22 cellular contexts compared by ENCODE assay signal in the genomic region with DNA sequence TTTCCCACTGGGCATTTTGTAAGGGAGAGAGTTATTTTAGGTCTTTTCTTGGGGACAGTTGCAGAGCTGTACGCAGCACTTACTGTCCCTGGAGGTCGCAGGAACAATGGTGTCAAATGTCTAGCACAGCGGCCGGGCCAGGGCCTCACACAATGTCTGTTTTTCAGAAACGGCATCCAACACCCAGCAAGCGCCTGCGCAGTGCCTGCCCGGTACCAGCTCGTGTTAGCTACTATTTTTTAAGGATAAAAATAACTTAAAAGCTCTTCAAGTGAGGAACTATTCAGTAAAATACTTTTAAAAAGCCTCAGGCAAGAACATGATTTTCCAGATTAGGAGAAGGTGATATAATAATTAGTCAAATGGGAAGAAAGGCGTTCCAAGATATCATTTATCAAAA.
A peak's percentile ranks its signal among the peaks of the same experiment; 100 is the strongest.
DNase-seq lines count a peak whose midpoint lies in the region; ATAC-seq, FAIRE-seq and TF ChIP-seq lines count a peak whose summit lies in the region.
"Had no signal": no experiment of that assay in that cellular context is flagged by ENCODE, and none has a peak within 500 bp of the region (broad histone marks: within the 10 kb centered on the region; RNA-seq: fewer than 3 reads in every experiment).

No MANE protein-coding gene starts in this region.

- no peak overlapping the region for H3K4me2 ChIP-seq in GM12878 (ENCODE audit: control insufficient read depth, insufficient read depth)
- H3K4me2 ChIP-seq: A549 had no signal

- H3K9me3 ChIP-seq in GM12878 (replicated peaks; ENCODE audit: control insufficient read depth, insufficient read depth, low read length) (peaks cover 4% of the 10 kb centered on the region), right atrium auricular region (no peaks in the 10 kb centered on the region)
- H3K9me3 ChIP-seq: A549, stomach, vagina had no signal

- TF ChIP-seq CTCF in GM12878 (IDR thresholded peaks at IDR 0.05 in 2 of 3, conservative IDR thresholded peaks at IDR 0.05 in 1 of 3; ENCODE audit: control insufficient read depth in 2 of 3, extremely low read depth in 1 of 3, insufficient read depth in 1 of 3, low read depth in 3 of 3, low read length in 3 of 3) (no peak), right atrium auricular region (IDR thresholded peaks at IDR 0.05) (no peak), foreskin fibroblast (IDR thresholded peaks at IDR 0.05; ENCODE audit: low read depth, low read length) (no peak)

- no peak overlapping the region for H3K9ac ChIP-seq in GM12878 (ENCODE audit: control insufficient read depth, insufficient read depth, low read length)

- peaks cover 24% of the 10 kb centered on the region for H3K4me1 Mint-ChIP-seq in activated CD4-positive, alpha-beta memory T cell treated with anti-CD3 and anti-CD28 coated beads, Interleukin-2, amount 10 ng/mL, durations not matched to agents 7 days and 5 days

- H3K79me2 ChIP-seq in GM12878 (ENCODE audit: control insufficient read depth, insufficient read depth, low read length): no peaks in the 10 kb centered on the region; the same call in 1 of the 2 replicates

- RAD21 ChIA-PET in GM12878 (lab: Charles Lee; ENCODE audit: unreplicated experiment): no interaction called here

- TF ChIP-seq EP300 in GM12878 (IDR thresholded peaks at IDR 0.05; ENCODE audit: borderline replicate concordance in 1 of 2, control insufficient read depth in 1 of 2, low read depth in 2 of 2, low read length in 2 of 2): no peak

- CTCF ChIA-PET in GM12878 (lab: Yijun Ruan, JAX): interaction anchor here (0.7 to 1.6 kb wide), 2 partner anchors 12 to 38 kb away, joined by 3 read pairs; no protein-coding TSS in a partner anchor
- CTCF ChIA-PET in activated CD4-positive, alpha-beta memory T cell treated with anti-CD3 and anti-CD28 coated beads, Interleukin-2, amount 10 ng/mL, durations not matched to agents 7 days and 5 days (lab: Charles Lee): interaction anchor here (1.2 kb wide), 1 partner anchor 11 kb away, joined by 4 read pairs; no protein-coding TSS in a partner anchor

- no peak overlapping the region for H3K4me3 Mint-ChIP-seq in activated CD4-positive, alpha-beta memory T cell treated with anti-CD3 and anti-CD28 coated beads, Interleukin-2, amount 10 ng/mL, durations not matched to agents 7 days and 5 days
- H3K4me3 Mint-ChIP-seq: activated naive CD4-positive, alpha-beta T cell treated with anti-CD3 and anti-CD28 coated beads for 36 hours; brain; HFFc6 had no signal

- peak; percentile 92 for DNase-seq in Ammon's horn (ENCODE audit: low spot score)
- DNase-seq in GM12878 (ENCODE audit: low read depth, low spot score): no peak
- DNase-seq in right atrium auricular region (ENCODE audit: low spot score): no peak
- DNase-seq in nucleus accumbens (lab: John Stamatoyannopoulos, UW): peak in 54 of 56 donors; percentile 29 to 88 (median 75)
- no peak for DNase-seq in effector CD4-positive, alpha-beta T cell
- no peak for DNase-seq in activated CD4-positive, alpha-beta memory T cell treated with anti-CD3 and anti-CD28 coated beads, Interleukin-2, amount 10 ng/mL, durations not matched to agents 7 days and 5 days
- no peak for DNase-seq in dedifferentiated amniotic fluid mesenchymal stem cell (ENCODE audit: extremely low spot score)
- DNase-seq in foreskin fibroblast: no peak
- DNase-seq: activated CD4-positive, alpha-beta T cell treated with anti-CD3 and anti-CD28 coated beads for 48 hours; activated CD8-positive, alpha-beta memory T cell treated with anti-CD3 and anti-CD28 coated beads, Interleukin-2, amount 50 U/mL, for 48 hours; activated naive CD4-positive, alpha-beta T cell treated with anti-CD3 and anti-CD28 coated beads for 36 hours; DMS79 treated with DMSO at 0.1 percent for 48 hours; HFFc6; NCI-H1417; NCI-H2227 treated with DMSO at 0.1 percent for 48 hours; stomach; SW 1271 had no signal

- H3K27ac Mint-ChIP-seq in activated CD4-positive, alpha-beta memory T cell treated with anti-CD3 and anti-CD28 coated beads, Interleukin-2, amount 10 ng/mL, durations not matched to agents 7 days and 5 days: no peak overlapping the region
- H3K27ac Mint-ChIP-seq: activated naive CD4-positive, alpha-beta T cell treated with anti-CD3 and anti-CD28 coated beads for 36 hours; HFFc6 had no signal

- TSS peak; percentile 7 for BruUV-seq in GM12878 (replicated peaks; lab: Mats Ljungman, UMichigan)

- SMC1A ChIA-PET in GM12878 (lab: Charles Lee; ENCODE audit: uncharacterized antibody, unreplicated experiment): interaction anchor here (0.8 to 1.4 kb wide), 3 partner anchors 15 to 24 kb away, joined by 3 read pairs; no protein-coding TSS in a partner anchor

- no peaks in the 10 kb centered on the region for H3K9me3 Mint-ChIP-seq in activated CD4-positive, alpha-beta memory T cell treated with anti-CD3 and anti-CD28 coated beads, Interleukin-2, amount 10 ng/mL, durations not matched to agents 7 days and 5 days
- H3K9me3 Mint-ChIP-seq: HFFc6 had no signal

- intact Hi-C loops in GM12878 (cut with micrococcal nuclease; ENCODE audit: unreplicated experiment): no loop called here

- TF ChIP-seq POLR2A in GM12878 (IDR thresholded peaks at IDR 0.05; ENCODE audit: low read depth, low read length): no peak

- H3K36me3 ChIP-seq in GM12878 (ENCODE audit: control insufficient read depth in 2 of 2, insufficient read depth in 2 of 2, low read length in 1 of 2) (peaks cover 11 to 14% of the 10 kb centered on the region in 2 experiments; a peak in 3 of 4 replicates), right atrium auricular region (no peaks in the 10 kb centered on the region)
- H3K36me3 ChIP-seq: vagina had no signal

- no peaks in the 10 kb centered on the region for H4K20me1 ChIP-seq in GM12878 (ENCODE audit: control insufficient read depth, insufficient read depth)

- FAIRE-seq in GM12878 (lab: Jason Lieb, UNC): no peak
- FAIRE-seq: A549 had no signal

- in situ Hi-C loops in GM12878 (cut with MboI): no loop called here

- WGBS in GM12878 (ENCODE audit: insufficient coverage, insufficient replicate concordance, low lambda C conversion rate, missing lambda C conversion rate): 99% methylated on average over 10 of the region's 10 CpGs

- no peak for TF ChIP-seq RAD21 in GM12878 (IDR thresholded peaks at IDR 0.05; ENCODE audit: insufficient read depth, low read depth, low read length)

- no peaks in the 10 kb centered on the region for H3K4me1 ChIP-seq in GM12878 (ENCODE audit: control insufficient read depth, insufficient read depth, low read length)
- peaks cover 0 to 8% of the 10 kb centered on the region in 2 donors for H3K4me1 ChIP-seq in right atrium auricular region
- H3K4me1 ChIP-seq: A549 had no signal

- H3K4me3 ChIP-seq in GM12878: no peak overlapping the region
- no peak overlapping the region for H3K4me3 ChIP-seq in right atrium auricular region
- H3K4me3 ChIP-seq in foreskin fibroblast (ENCODE audit: low read depth in 1 of 2, low read length in 2 of 2): no peak overlapping the region
- H3K4me3 ChIP-seq: A549, stomach, vagina had no signal

- no peak overlapping the region for H3K27ac ChIP-seq in GM12878 (ENCODE audit: control insufficient read depth, insufficient read depth)
- H3K27ac ChIP-seq in right atrium auricular region: peak overlapping the region; percentile 49 to 56
- H3K27ac ChIP-seq: A549, RWPE1, stomach, vagina had no signal

- peaks cover 70% of the 10 kb centered on the region for H3K36me3 Mint-ChIP-seq in activated CD4-positive, alpha-beta memory T cell treated with anti-CD3 and anti-CD28 coated beads, Interleukin-2, amount 10 ng/mL, durations not matched to agents 7 days and 5 days (ENCODE audit: low read depth)
- H3K36me3 Mint-ChIP-seq: brain had no signal

- ATAC-seq in GM12878: no peak
- ATAC-seq: A549, left lobe of liver had no signal

- POLR2A ChIA-PET in GM12878 (lab: Charles Lee): no interaction called here
- POLR2A ChIA-PET in activated CD4-positive, alpha-beta memory T cell treated with anti-CD3 and anti-CD28 coated beads, Interleukin-2, amount 10 ng/mL, durations not matched to agents 7 days and 5 days (lab: Charles Lee): no interaction called here

- no peak overlapping the region for H2AFZ ChIP-seq in GM12878 (ENCODE audit: control insufficient read depth, low read depth, low read length)

- no peaks in the 10 kb centered on the region for H3K27me3 Mint-ChIP-seq in activated CD4-positive, alpha-beta memory T cell treated with anti-CD3 and anti-CD28 coated beads, Interleukin-2, amount 10 ng/mL, durations not matched to agents 7 days and 5 days

- H3K27me3 ChIP-seq in GM12878 (replicated peaks in 1 of 2; ENCODE audit: control insufficient read depth in 2 of 2, insufficient read depth in 2 of 2, low read length in 1 of 2): no peaks in the 10 kb centered on the region
- H3K27me3 ChIP-seq in right atrium auricular region: no peaks in the 10 kb centered on the region
- H3K27me3 ChIP-seq: stomach, vagina had no signal

TF ChIP-seq in GM12878, 131 proteins besides CTCF, POLR2A, EP300 and RAD21 (continues in another document):
- TF ChIP-seq IKZF1 (conservative IDR thresholded peaks at IDR 0.05) (no peak), RAD51 (IDR thresholded peaks at IDR 0.05) (no peak), TAF1 (IDR thresholded peaks at IDR 0.05; ENCODE audit: borderline replicate concordance, low read depth, low read length) (no peak), ZNF384 (IDR thresholded peaks at IDR 0.05; ENCODE audit: borderline replicate concordance, low read depth, low read length) (no peak), STAT1 (conservative IDR thresholded peaks at IDR 0.05) (no peak)
- TF ChIP-seq, protein P1, sequence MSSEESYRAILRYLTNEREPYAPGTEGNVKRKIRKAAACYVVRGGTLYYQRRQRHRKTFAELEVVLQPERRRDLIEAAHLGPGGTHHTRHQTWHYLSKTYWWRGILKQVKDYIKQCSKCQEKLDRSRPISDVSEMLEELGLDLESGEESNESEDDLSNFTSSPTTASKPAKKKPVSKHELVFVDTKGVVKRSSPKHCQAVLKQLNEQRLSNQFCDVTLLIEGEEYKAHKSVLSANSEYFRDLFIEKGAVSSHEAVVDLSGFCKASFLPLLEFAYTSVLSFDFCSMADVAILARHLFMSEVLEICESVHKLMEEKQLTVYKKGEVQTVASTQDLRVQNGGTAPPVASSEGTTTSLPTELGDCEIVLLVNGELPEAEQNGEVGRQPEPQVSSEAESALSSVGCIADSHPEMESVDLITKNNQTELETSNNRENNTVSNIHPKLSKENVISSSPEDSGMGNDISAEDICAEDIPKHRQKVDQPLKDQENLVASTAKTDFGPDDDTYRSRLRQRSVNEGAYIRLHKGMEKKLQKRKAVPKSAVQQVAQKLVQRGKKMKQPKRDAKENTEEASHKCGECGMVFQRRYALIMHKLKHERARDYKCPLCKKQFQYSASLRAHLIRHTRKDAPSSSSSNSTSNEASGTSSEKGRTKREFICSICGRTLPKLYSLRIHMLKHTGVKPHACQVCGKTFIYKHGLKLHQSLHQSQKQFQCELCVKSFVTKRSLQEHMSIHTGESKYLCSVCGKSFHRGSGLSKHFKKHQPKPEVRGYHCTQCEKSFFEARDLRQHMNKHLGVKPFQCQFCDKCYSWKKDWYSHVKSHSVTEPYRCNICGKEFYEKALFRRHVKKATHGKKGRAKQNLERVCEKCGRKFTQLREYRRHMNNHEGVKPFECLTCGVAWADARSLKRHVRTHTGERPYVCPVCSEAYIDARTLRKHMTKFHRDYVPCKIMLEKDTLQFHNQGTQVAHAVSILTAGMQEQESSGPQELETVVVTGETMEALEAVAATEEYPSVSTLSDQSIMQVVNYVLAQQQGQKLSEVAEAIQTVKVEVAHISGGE (CRISPR knock-in tag; IDR thresholded peaks at IDR 0.05): no peak

Comparison
In these comparisons a context has a peak if more than half of its experiments do, and no peak if none do; other contexts are left out.
1. DNase-seq: peak in Ammon's horn (single experiment) and nucleus accumbens (54 of 56); none in GM12878 (single experiment), right atrium auricular region (single experiment), effector CD4-positive, alpha-beta T cell (single experiment), activated CD4-positive, alpha-beta memory T cell treated with anti-CD3 and anti-CD28 coated beads, Interleukin-2, amount 10 ng/mL, durations not matched to agents 7 days and 5 days (single experiment), dedifferentiated amniotic fluid mesenchymal stem cell (single experiment) and foreskin fibroblast (0 of 2).